11 cellular contexts compared by ENCODE assay signal in genomic region chr3:113898892-113899291, GRCh38. TPM values are rescaled to one million over a fixed set of nuclear protein-coding genes. Genes with fewer than 3 reads are reported as not detected.
DNase-seq lines count a peak whose midpoint lies in the region; ATAC-seq and TF ChIP-seq lines count a peak whose summit lies in the region.
"Had no signal": no experiment of that assay in that cellular context is flagged by ENCODE, and none has a peak within 500 bp of the region (broad histone marks: within the 10 kb centered on the region; RNA-seq: fewer than 3 reads in every experiment).

No MANE protein-coding gene starts in this region.

- H3K36me3 ChIP-seq in BLaER1, result no peaks in the 10 kb centered on the region
- H3K36me3 ChIP-seq in duodenal mucosa (ENCODE audit: control insufficient read depth in 1 of 2, insufficient read depth in 2 of 2, low read length in 2 of 2), result no peaks in the 10 kb centered on the region
- H3K36me3 ChIP-seq in right lobe of liver, result no peaks in the 10 kb centered on the region
- no peaks in the 10 kb centered on the region for H3K36me3 ChIP-seq in GM23338 (ENCODE audit: insufficient read depth)
- no peaks in the 10 kb centered on the region for H3K36me3 ChIP-seq in heart left ventricle

- H3K9ac ChIP-seq in BLaER1 (no peak overlapping the region), duodenal mucosa (ENCODE audit: low read depth in 1 of 2, low read length in 2 of 2) (no peak overlapping the region)

- no peaks in the 10 kb centered on the region for H3K36me3 Mint-ChIP-seq in GM23338 (ENCODE audit: low read depth)
- no peaks in the 10 kb centered on the region for H3K36me3 Mint-ChIP-seq in activated T-helper 2 cell treated with anti-CD3 and anti-CD28 coated beads, Interferon-gamma antibody, Interleukin-2, Interleukin-4, amounts not matched to agents 10 μg/mL and 5 μg/mL and 100 μg/mL, durations not matched to agents 14 hours and 24 hours and 36 hours (ENCODE audit: low read depth)
- H3K36me3 Mint-ChIP-seq: CD4-positive, alpha-beta memory T cell had no signal

- H3K4me1 Mint-ChIP-seq in GM23338, result peaks cover 11% of the 10 kb centered on the region
- H3K4me1 Mint-ChIP-seq in activated T-helper 2 cell treated with anti-CD3 and anti-CD28 coated beads, Interferon-gamma antibody, Interleukin-2, Interleukin-4, amounts not matched to agents 10 μg/mL and 5 μg/mL and 100 μg/mL, durations not matched to agents 14 hours and 24 hours and 36 hours (ENCODE audit: low read depth), result peaks cover 2% of the 10 kb centered on the region

- no peak overlapping the region for H3K27ac Mint-ChIP-seq in GM23338
- no peak overlapping the region for H3K27ac Mint-ChIP-seq in activated T-helper 2 cell treated with anti-CD3 and anti-CD28 coated beads, Interferon-gamma antibody, Interleukin-2, Interleukin-4, amounts not matched to agents 10 μg/mL and 5 μg/mL and 100 μg/mL, durations not matched to agents 14 hours and 24 hours and 36 hours
- H3K27ac Mint-ChIP-seq: CD4-positive, alpha-beta memory T cell had no signal

- no peaks in the 10 kb centered on the region for H3K9me3 Mint-ChIP-seq in GM23338
- no peaks in the 10 kb centered on the region for H3K9me3 Mint-ChIP-seq in activated T-helper 2 cell treated with anti-CD3 and anti-CD28 coated beads, Interferon-gamma antibody, Interleukin-2, Interleukin-4, amounts not matched to agents 10 μg/mL and 5 μg/mL and 100 μg/mL, durations not matched to agents 14 hours and 24 hours and 36 hours
- H3K9me3 Mint-ChIP-seq: CD4-positive, alpha-beta memory T cell had no signal

- H4K20me1 ChIP-seq in BLaER1 (no peaks in the 10 kb centered on the region), GM23338 (replicated peaks; ENCODE audit: insufficient read depth) (no peaks in the 10 kb centered on the region)

- H3K9me3 ChIP-seq in BLaER1, result no peaks in the 10 kb centered on the region
- no peaks in the 10 kb centered on the region for H3K9me3 ChIP-seq in duodenal mucosa (ENCODE audit: control insufficient read depth in 1 of 2, low read length in 2 of 2)
- H3K9me3 ChIP-seq in right lobe of liver, result no peaks in the 10 kb centered on the region
- H3K9me3 ChIP-seq in heart left ventricle, result peaks cover 0 to 2% (median 0%) of the 10 kb centered on the region in 12 donors
- H3K9me3 ChIP-seq: mucosa of descending colon had no signal

- H3K27ac ChIP-seq in BLaER1, result no peak overlapping the region
- no peak overlapping the region for H3K27ac ChIP-seq in duodenal mucosa (ENCODE audit: low read depth, low read length)
- H3K27ac ChIP-seq in right lobe of liver, result peak overlapping the region in 2 of 3 donors; percentile 65 to 72
- H3K27ac ChIP-seq in GM23338 (ENCODE audit: low read depth), result no peak overlapping the region
- no peak overlapping the region for H3K27ac ChIP-seq in heart left ventricle

- no peaks in the 10 kb centered on the region for H3K27me3 ChIP-seq in BLaER1
- no peaks in the 10 kb centered on the region for H3K27me3 ChIP-seq in duodenal mucosa (ENCODE audit: control insufficient read depth in 1 of 2, insufficient read depth in 2 of 2, low read length in 2 of 2)
- H3K27me3 ChIP-seq in right lobe of liver, result no peaks in the 10 kb centered on the region
- no peaks in the 10 kb centered on the region for H3K27me3 ChIP-seq in GM23338 (ENCODE audit: insufficient read depth)
- H3K27me3 ChIP-seq in heart left ventricle, result no peaks in the 10 kb centered on the region

- intact Hi-C loops in right lobe of liver (cut with DNase I) (no loop called here), heart left ventricle (cut with DNase I) (no loop called here)
- intact Hi-C loops in activated T-helper 2 cell treated with anti-CD3 and anti-CD28 coated beads, Interferon-gamma antibody, Interleukin-2, Interleukin-4, amounts not matched to agents 10 μg/mL and 5 μg/mL and 100 μg/mL, durations not matched to agents 14 hours and 24 hours and 36 hours (cut with micrococcal nuclease), result no loop called here

- TF ChIP-seq CTCF in right lobe of liver (IDR thresholded peaks at IDR 0.05) (no peak), GM23338 (conservative IDR thresholded peaks at IDR 0.05; ENCODE audit: low read depth in 2 of 2) (no peak), heart left ventricle (IDR thresholded peaks at IDR 0.05) (no peak)

- H3K9me2 ChIP-seq in GM23338 (ENCODE audit: insufficient read depth), result no peaks in the 10 kb centered on the region

- H3K4me2 ChIP-seq in BLaER1 (peak overlapping the region; percentile 60), GM23338 (no peak overlapping the region)

- no peaks in the 10 kb centered on the region for H3K27me3 Mint-ChIP-seq in GM23338 (ENCODE audit: insufficient read depth, low read depth, poor library complexity)
- H3K27me3 Mint-ChIP-seq in activated T-helper 2 cell treated with anti-CD3 and anti-CD28 coated beads, Interferon-gamma antibody, Interleukin-2, Interleukin-4, amounts not matched to agents 10 μg/mL and 5 μg/mL and 100 μg/mL, durations not matched to agents 14 hours and 24 hours and 36 hours (ENCODE audit: low read depth), result peaks cover 13% of the 10 kb centered on the region

- ATAC-seq in right lobe of liver (peak in 3 of 4 donors; percentile 14 to 29 (median 21)), GM23338 (no peak), heart left ventricle (no peak)
- ATAC-seq: mucosa of descending colon had no signal

- WGBS in right lobe of liver (ENCODE audit: insufficient coverage, low coverage, low lambda C conversion rate, missing lambda C conversion rate), result 23% methylated on average over 2 of the region's 2 CpGs
- 74 to 77% (median 75%) methylated on average over 2 of the region's 2 CpGs for WGBS in heart left ventricle, 4 donors

- no peak overlapping the region for H3K4me3 Mint-ChIP-seq in GM23338
- H3K4me3 Mint-ChIP-seq in activated T-helper 2 cell treated with anti-CD3 and anti-CD28 coated beads, Interferon-gamma antibody, Interleukin-2, Interleukin-4, amounts not matched to agents 10 μg/mL and 5 μg/mL and 100 μg/mL, durations not matched to agents 14 hours and 24 hours and 36 hours (ENCODE audit: low read depth), result no peak overlapping the region
- H3K4me3 Mint-ChIP-seq: CD4-positive, alpha-beta memory T cell had no signal

- H3K4me1 ChIP-seq in BLaER1 (peaks cover 11% of the 10 kb centered on the region), duodenal mucosa (ENCODE audit: control insufficient read depth in 1 of 2, insufficient read depth in 2 of 2, low read length in 2 of 2) (peaks cover 0 to 7% of the 10 kb centered on the region in 2 donors), right lobe of liver (peaks cover 0 to 5% (median 0%) of the 10 kb centered on the region in 4 donors), GM23338 (ENCODE audit: insufficient read depth) (no peaks in the 10 kb centered on the region), heart left ventricle (peaks cover 0 to 7% (median 0%) of the 10 kb centered on the region in 12 donors)

- no peaks in the 10 kb centered on the region for H3K79me2 ChIP-seq in GM23338 (replicated peaks; ENCODE audit: insufficient read depth)

- H3K4me3 ChIP-seq in BLaER1 (no peak overlapping the region), duodenal mucosa (ENCODE audit: low read depth in 1 of 2, low read length in 2 of 2) (peak overlapping the region; percentile 27 to 57), right lobe of liver (peak overlapping the region in 2 of 3 donors; percentile 40 to 54), GM23338 (no peak overlapping the region), heart left ventricle (no peak overlapping the region)
- H3K4me3 ChIP-seq: mucosa of descending colon had no signal

- no peak overlapping the region for H2AFZ ChIP-seq in GM23338

- TF ChIP-seq POLR2A in right lobe of liver (IDR thresholded peaks at IDR 0.05), result no peak
- TF ChIP-seq POLR2A in heart left ventricle (IDR thresholded peaks at IDR 0.05), result no peak

- DNase-seq in NOMO-1 (lab: John Stamatoyannopoulos, UW; ENCODE audit: unreplicated experiment in 2 of 2) (peak; percentile 26 to 77), right lobe of liver (no peak), DMS114 treated with DMSO at 0.1 percent for 48 hours (lab: John Stamatoyannopoulos, UW; ENCODE audit: unreplicated experiment) (no peak), GM23338 (ENCODE audit: low spot score) (no peak), heart left ventricle (no peak)
- DNase-seq in activated T-helper 2 cell treated with anti-CD3 and anti-CD28 coated beads, Interferon-gamma antibody, Interleukin-2, Interleukin-4, amounts not matched to agents 10 μg/mL and 5 μg/mL and 100 μg/mL, durations not matched to agents 14 hours and 24 hours and 36 hours (ENCODE audit: low spot score), result no peak
- DNase-seq: CD4-positive, alpha-beta memory T cell; mucosa of descending colon; RPMI8226 had no signal

- H3F3A ChIP-seq in GM23338 (replicated peaks; ENCODE audit: low read depth), result no peaks in the 10 kb centered on the region

TF ChIP-seq in GM23338, 12 proteins besides CTCF, POLR2A, EP300 and RAD21 (continues in another document):
- no peak for TF ChIP-seq ZNF114 (CRISPR knock-in tag; IDR thresholded peaks at IDR 0.05)
- no peak for TF ChIP-seq EZH2 (IDR thresholded peaks at IDR 0.05; ENCODE audit: low read depth, unreplicated experiment)

RNA-seq across cellular contexts. Expression of gene ZDHHC23, which starts 48.9 kb away (rescaled TPM):
- total RNA-seq in right lobe of liver (10 to 100 TPM in 3 of 6 experiments, 1 to 10 TPM in 3; 7.0 to 14.6 (median 9.9) TPM), heart left ventricle (1 to 10 TPM in 8 of 9 donors, under 1 TPM in 1; 0.60 to 4.2 (median 1.7) TPM)
- total RNA-seq in GM23338 (2014; rRNA removed; shearing (Covaris generic)), result 14.5 and 14.8 TPM in 2 replicates
- polyA plus RNA-seq in GM23338 (2016; fragmentation: Nextera tagmentation; extraction: Ambion mirVana) (2.7 and 3.5 TPM in 2 replicates), heart left ventricle (1 to 10 TPM in 1 of 2 donors, under 1 TPM in 1; 0.76 to 3.9 TPM)
- total RNA-seq in activated T-helper 2 cell treated with anti-CD3 and anti-CD28 coated beads, Interferon-gamma antibody, Interleukin-2, Interleukin-4, amounts not matched to agents 10 μg/mL and 5 μg/mL and 100 μg/mL, durations not matched to agents 14 hours and 24 hours and 36 hours, result 2.6 and 2.9 TPM in 2 replicates

Comparison
In these comparisons a context has a peak if more than half of its experiments do, and no peak if none do; other contexts are left out.
1. H3K27ac ChIP-seq: peak in right lobe of liver (2 of 3); none in BLaER1 (single experiment), duodenal mucosa (single experiment), GM23338 (single experiment) and heart left ventricle (0 of 12).
2. H3K4me3 ChIP-seq: peak in duodenal mucosa (2 of 2) and right lobe of liver (2 of 3); none in BLaER1 (single experiment), GM23338 (single experiment) and heart left ventricle (0 of 12).
3. DNase-seq: peak in NOMO-1 (2 of 2); none in right lobe of liver (0 of 3), DMS114 treated with DMSO at 0.1 percent for 48 hours (single experiment), GM23338 (single experiment), activated T-helper 2 cell treated with anti-CD3 and anti-CD28 coated beads, Interferon-gamma antibody, Interleukin-2, Interleukin-4, amounts not matched to agents 10 μg/mL and 5 μg/mL and 100 μg/mL, durations not matched to agents 14 hours and 24 hours and 36 hours (single experiment) and heart left ventricle (0 of 5).
4. ATAC-seq: peak in right lobe of liver (3 of 4); none in GM23338 (single experiment) and heart left ventricle (0 of 4).